ENCODE assay signal across 8 cellular contexts in genomic region chr4:102826890-102827673, GRCh38. TPM values are rescaled to one million over a fixed set of nuclear protein-coding genes. Genes with fewer than 3 reads are reported as not detected.
DNase-seq lines count a peak whose midpoint lies in the region; ATAC-seq lines count a peak whose summit lies in the region.

TSS of gene UBE2D3 (minus strand) at chr4:102827551. CDS start at chr4:102826508, 1,043 bp downstream.

- peaks cover 18 to 35% (median 20%) of the 10 kb centered on the region in 3 donors for H3K4me1 Mint-ChIP-seq in CD8-positive, alpha-beta memory T cell
- peaks cover 22 to 32% of the 10 kb centered on the region in 2 donors for H3K4me1 Mint-ChIP-seq in effector memory CD8-positive, alpha-beta T cell (ENCODE audit: low read depth in 2 of 2)

- peak within 1 kb of the TSS; percentile 18 to 72 for H2BK12ac ChIP-seq in mesenchymal stem cell (ENCODE audit: low read length in 2 of 2)

- peaks cover 0 to 3% (median 0%) of the 10 kb centered on the region in 5 donors for H3K9me3 Mint-ChIP-seq in CD8-positive, alpha-beta memory T cell
- no peaks in the 10 kb centered on the region for H3K9me3 Mint-ChIP-seq in effector memory CD8-positive, alpha-beta T cell

- H3K79me1 ChIP-seq in mesenchymal stem cell (replicated peaks; ENCODE audit: low read length, poor library complexity, severe bottlenecking), result peaks cover 2% of the 10 kb centered on the region

- peak within 1 kb of the TSS; percentile 98 to 100 for H3K18ac ChIP-seq in mesenchymal stem cell (ENCODE audit: low read depth in 1 of 2, low read length in 2 of 2)

- peak within 1 kb of the TSS; percentile 100 for H2BK5ac ChIP-seq in mesenchymal stem cell (ENCODE audit: low read depth, low read length, poor library complexity, severe bottlenecking)

- peak within 1 kb of the TSS; percentile 100 for H4K91ac ChIP-seq in mesenchymal stem cell (ENCODE audit: low read length)

- peak within 1 kb of the TSS; percentile 86 for H2AFZ ChIP-seq in mesenchymal stem cell (ENCODE audit: low read depth, low read length)

- H3K4me3 Mint-ChIP-seq in CD8-positive, alpha-beta memory T cell, result no peak within 1 kb of the TSS
- H3K4me3 Mint-ChIP-seq in effector memory CD8-positive, alpha-beta T cell, result no peak within 1 kb of the TSS

- POLR2A ChIA-PET in CD8-positive, alpha-beta memory T cell (lab: Charles Lee), result interaction anchor here (0.5 to 7.0 kb wide), 15 partner anchors 7 to 396 kb away, joined by 3 to 182 read pairs (median 5); partner anchors contain the start of genes BDH2, CISD2, MANBA and SLC9B2

- H3K4me1 ChIP-seq in CD8-positive, alpha-beta memory T cell (ENCODE audit: insufficient read depth, low read length), result peaks cover 34% of the 10 kb centered on the region
- H3K4me1 ChIP-seq in mesenchymal stem cell (ENCODE audit: control insufficient read depth, insufficient read depth, low read depth, low read length), result peaks cover 5% of the 10 kb centered on the region

- peak within 1 kb of the TSS; percentile 99 for H3K27ac ChIP-seq in CD8-positive, alpha-beta memory T cell (ENCODE audit: low read depth, low read length)
- H3K27ac ChIP-seq in mesenchymal stem cell (ENCODE audit: low read length, poor library complexity, severe bottlenecking), result peak within 1 kb of the TSS; percentile 100

- H3K27me3 ChIP-seq in CD8-positive, alpha-beta memory T cell (ENCODE audit: insufficient read depth, low read length, poor library complexity, severe bottlenecking), result no peaks in the 10 kb centered on the region
- no peaks in the 10 kb centered on the region for H3K27me3 ChIP-seq in mesenchymal stem cell (ENCODE audit: control insufficient read depth in 1 of 2, insufficient read depth in 1 of 2, low read length in 2 of 2)

- peak within 1 kb of the TSS; percentile 89 to 100 for H3K4ac ChIP-seq in mesenchymal stem cell (ENCODE audit: low read depth in 1 of 2, low read length in 2 of 2)

- H2BK120ac ChIP-seq in mesenchymal stem cell (ENCODE audit: low read depth, low read length), result peak within 1 kb of the TSS; percentile 100

- peaks cover 0 to 24% (median 7%) of the 10 kb centered on the region in 3 donors for H3K36me3 Mint-ChIP-seq in CD8-positive, alpha-beta memory T cell
- H3K36me3 Mint-ChIP-seq in effector memory CD8-positive, alpha-beta T cell (ENCODE audit: insufficient read depth), result no peaks in the 10 kb centered on the region

- under 1% methylated on average over 63 of the region's 73 CpGs for WGBS in mesenchymal stem cell

- H4K8ac ChIP-seq in mesenchymal stem cell (ENCODE audit: low read length), result peak within 1 kb of the TSS; percentile 100

- peak within 1 kb of the TSS; percentile 94 for H2AK5ac ChIP-seq in mesenchymal stem cell (ENCODE audit: low read length, severe bottlenecking)

- peaks cover 9% of the 10 kb centered on the region for H3K36me3 ChIP-seq in CD8-positive, alpha-beta memory T cell (ENCODE audit: insufficient read depth, low read length)
- H3K36me3 ChIP-seq in mesenchymal stem cell (ENCODE audit: control insufficient read depth in 1 of 2, insufficient read depth in 2 of 2, low read depth in 1 of 2, low read length in 2 of 2), result peaks cover 0 to 9% of the 10 kb centered on the region in 2 experiments

- H3K4me2 ChIP-seq in mesenchymal stem cell (ENCODE audit: low read length, poor library complexity, severe bottlenecking), result peak within 1 kb of the TSS; percentile 60

- H3K14ac ChIP-seq in mesenchymal stem cell (ENCODE audit: low read length in 2 of 2), result peak within 1 kb of the TSS; percentile 89 to 97

- H3K4me3 ChIP-seq in CD8-positive, alpha-beta memory T cell (ENCODE audit: low read length), result peak within 1 kb of the TSS; percentile 90
- H3K4me3 ChIP-seq in mesenchymal stem cell (ENCODE audit: insufficient read depth in 1 of 2, low read depth in 1 of 2, low read length in 2 of 2), result peak within 1 kb of the TSS; percentile 78 to 95

- no peaks in the 10 kb centered on the region for H3K9me3 ChIP-seq in CD8-positive, alpha-beta memory T cell (ENCODE audit: low read length)
- no peaks in the 10 kb centered on the region for H3K9me3 ChIP-seq in mesenchymal stem cell (ENCODE audit: control insufficient read depth, low read length)

- CTCF ChIA-PET in CD8-positive, alpha-beta memory T cell (lab: Charles Lee), result interaction anchor here (0.7 to 2.8 kb wide), 12 partner anchors 10 to 396 kb away, joined by 3 to 29 read pairs (median 4); partner anchors contain the start of genes CISD2, MANBA and SLC9B2

- H3K27ac Mint-ChIP-seq in CD8-positive, alpha-beta memory T cell, result no peak within 1 kb of the TSS
- no peak within 1 kb of the TSS for H3K27ac Mint-ChIP-seq in effector memory CD8-positive, alpha-beta T cell

- H3K9ac ChIP-seq in mesenchymal stem cell (ENCODE audit: low read length), result peak within 1 kb of the TSS; percentile 99

- H3K23ac ChIP-seq in mesenchymal stem cell (ENCODE audit: low read length in 2 of 2), result peak within 1 kb of the TSS; percentile 6 to 66

- peak; percentile 91 to 97 (median 95) for DNase-seq in CD8-positive, alpha-beta memory T cell
- DNase-seq in HS-5 (ENCODE audit: low read depth) (peak; percentile 67), NK-92 (lab: John Stamatoyannopoulos, UW; ENCODE audit: unreplicated experiment) (peak; percentile 70), mesenchymal stem cell (peak; percentile 97)
- DNase-seq in activated CD8-positive, alpha-beta memory T cell treated with anti-CD3 and anti-CD28 coated beads for 24 hours, result peak; percentile 97
- peak; percentile 93 to 96 (median 94) for DNase-seq in effector memory CD8-positive, alpha-beta T cell
- peak; percentile 85 for DNase-seq in stimulated activated CD8-positive, alpha-beta memory T cell treated with anti-CD3 and anti-CD28 coated beads, Interleukin-12 subunit alpha, Interleukin-12 subunit beta, amount 100 ng/mL, for 4 hours (ENCODE audit: low read depth)

- H2BK15ac ChIP-seq in mesenchymal stem cell (ENCODE audit: low read depth, poor library complexity, severe bottlenecking), result peak within 1 kb of the TSS; percentile 99

- ATAC-seq in GM19467 (IDR thresholded peaks at IDR 0.05; ENCODE audit: unreplicated experiment), result peak; percentile 22
- peak; percentile 52 for ATAC-seq in effector memory CD8-positive, alpha-beta T cell (replicated peaks)

- H3K27me3 Mint-ChIP-seq in CD8-positive, alpha-beta memory T cell, result peaks cover 0 to 5% of the 10 kb centered on the region in 2 donors
- no peaks in the 10 kb centered on the region for H3K27me3 Mint-ChIP-seq in effector memory CD8-positive, alpha-beta T cell

RNA-seq across cellular contexts. Expression of gene UBE2D3, which starts in this region (rescaled TPM):
- 100 to 1,000 TPM; 436 to 452 TPM for total RNA-seq in CD8-positive, alpha-beta memory T cell
- 466 TPM for polyA plus RNA-seq in CD8-positive, alpha-beta memory T cell
- polyA plus RNA-seq in mesenchymal stem cell (2013, experiment 1 of 2), result 603 TPM
- polyA plus RNA-seq in mesenchymal stem cell (2013, experiment 2 of 2), result 627 TPM

Comparison
In these comparisons a context has a peak if more than half of its experiments do, and no peak if none do; other contexts are left out.
1. Peak in every context shown above with its lines: DNase-seq, ATAC-seq, H3K4me3 ChIP-seq and H3K27ac ChIP-seq.